26 cellular contexts compared by ENCODE assay signal in the genomic region with DNA sequence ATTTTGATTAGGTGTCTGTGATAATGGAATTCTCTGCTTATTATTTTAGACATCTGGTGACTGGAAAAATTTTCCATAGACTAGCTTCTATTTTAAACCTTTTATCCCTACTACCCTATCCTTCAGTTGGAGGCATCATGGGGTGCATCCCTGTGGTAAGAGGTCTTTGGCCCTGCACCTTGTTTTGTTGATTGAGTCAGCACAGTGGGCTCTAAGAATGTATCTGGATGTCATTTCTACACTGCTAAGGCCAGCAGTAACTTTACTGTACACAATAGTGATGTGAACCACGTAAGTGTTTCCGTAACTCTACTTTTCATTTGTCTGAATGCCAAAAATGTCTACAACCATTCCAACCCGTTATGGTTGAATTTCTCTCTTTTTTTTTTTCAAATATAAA.
"Had no signal": no experiment of that assay in that cellular context is flagged by ENCODE, and none has a peak within 500 bp of the region (broad histone marks: within the 10 kb centered on the region; RNA-seq: fewer than 3 reads in every experiment).

No MANE protein-coding gene starts in this region.

- DNase-seq: naive thymus-derived CD8-positive, alpha-beta T cell; nephron progenitor cell; nucleus accumbens; ovary; posterior cingulate gyrus; psoas muscle; right cardiac atrium; right lobe of liver; sigmoid colon; small intestine; spleen; stimulated activated CD4-positive, alpha-beta T cell treated with anti-CD3 and anti-CD28 coated beads, Interleukin-12 subunit alpha, Interleukin-12 subunit beta, amount 100 ng/mL, for 4 hours; stimulated activated CD4-positive, alpha-beta T cell treated with anti-CD3 and anti-CD28 coated beads, Interleukin-1b, Interleukin-23, amount 100 ng/mL, for 48 hours; stimulated activated CD4-positive, alpha-beta T cell treated with anti-CD3 and anti-CD28 coated beads, Interleukin-4, amount 100 ng/mL, for 1 hour; stimulated activated CD4-positive, alpha-beta T cell treated with anti-CD3 and anti-CD28 coated beads, Interleukin-4, amount 100 ng/mL, for 4 hours; stimulated activated CD8-positive, alpha-beta memory T cell treated with anti-CD3 and anti-CD28 coated beads, Interleukin-4, amount 100 ng/mL, for 48 hours; stimulated activated naive CD4-positive, alpha-beta T cell; stimulated activated naive CD8-positive, alpha-beta T cell treated with anti-CD3 and anti-CD28 coated beads, Interleukin-15, amount 100 ng/mL, for 72 hours; stimulated activated naive CD8-positive, alpha-beta T cell treated with anti-CD3 and anti-CD28 coated beads, Interleukin-15, Interleukin-2, amounts not matched to agents 100 U/mL and 50 U/mL, for 24 hours; substantia nigra; testis; tibial artery; transverse colon; upper lobe of right lung; uterus had no signal

- H3K4me3 ChIP-seq: ovary, psoas muscle, right lobe of liver, sigmoid colon, spleen, suprapubic skin, testis, tibial artery, transverse colon, upper lobe of right lung, uterus had no signal
